ENCODE assay signal across 10 cellular contexts in genomic region chr20:10565191-10565921, GRCh38.
A peak's percentile ranks its signal among the peaks of the same experiment; 100 is the strongest.
DNase-seq lines count a peak whose midpoint lies in the region; ATAC-seq, FAIRE-seq and TF ChIP-seq lines count a peak whose summit lies in the region.
"Had no signal": no experiment of that assay in that cellular context is flagged by ENCODE, and none has a peak within 500 bp of the region (broad histone marks: within the 10 kb centered on the region; RNA-seq: fewer than 3 reads in every experiment).

No MANE protein-coding gene starts in this region.

- ATAC-seq in right cardiac atrium (peak; percentile 86 to 94), GM21367 (IDR thresholded peaks at IDR 0.05; ENCODE audit: unreplicated experiment) (no peak)

- H3K4me1 ChIP-seq in right cardiac atrium (ENCODE audit: control insufficient read depth, insufficient read depth, low read length), result peaks cover 4% of the 10 kb centered on the region
- peaks cover 0 to 3% of the 10 kb centered on the region in 2 donors for H3K4me1 ChIP-seq in small intestine (ENCODE audit: control insufficient read depth in 2 of 2, insufficient read depth in 1 of 2, low read depth in 1 of 2, low read length in 1 of 2)

- TF ChIP-seq CTCF in astrocyte of the cerebellum (IDR thresholded peaks at IDR 0.05; ENCODE audit: low read depth, low read length, missing control alignments), result no peak

- H3K4me3 ChIP-seq in astrocyte of the cerebellum (ENCODE audit: low read depth, low read length) (no peak overlapping the region), right cardiac atrium (ENCODE audit: low read length) (no peak overlapping the region), small intestine (ENCODE audit: low read depth in 1 of 2, low read length in 2 of 2) (no peak overlapping the region)

- WGBS in right cardiac atrium, result 69% methylated on average over 6 of the region's 6 CpGs
- WGBS in small intestine, 3 donors, result 83 to 95% (median 88%) methylated on average over 6 of the region's 6 CpGs

- H3K27me3 ChIP-seq in right cardiac atrium (ENCODE audit: control insufficient read depth, insufficient read depth) (no peaks in the 10 kb centered on the region), small intestine (ENCODE audit: control insufficient read depth in 2 of 2, insufficient read depth in 2 of 2, low read length in 2 of 2) (no peaks in the 10 kb centered on the region)

- intact Hi-C loops in right cardiac atrium (cut with DNase I), result no loop called here

- DNase-seq in GM04504 (ENCODE audit: low read depth), result peak; percentile 64
- DNase-seq in astrocyte of the cerebellum (ENCODE audit: low read depth), result peak; percentile 19
- peak; percentile 16 to 68 (median 47) for DNase-seq in right cardiac atrium
- DNase-seq in small intestine, result peak; percentile 75
- no peak for DNase-seq in KBM-7
- DNase-seq in amygdala (lab: John Stamatoyannopoulos, UW), result no peak
- no peak for DNase-seq in inferior parietal cortex (ENCODE audit: extremely low spot score)
- DNase-seq: kidney; stimulated activated CD4-positive, alpha-beta T cell treated with anti-CD3 and anti-CD28 coated beads, Interleukin-4, amount 100 ng/mL, for 4 hours had no signal

- H3K9me3 ChIP-seq in right cardiac atrium (ENCODE audit: control insufficient read depth, low read length) (no peaks in the 10 kb centered on the region), small intestine (ENCODE audit: control insufficient read depth, low read depth) (no peaks in the 10 kb centered on the region)

- peaks cover 0 to 4% of the 10 kb centered on the region in 2 donors for H3K36me3 ChIP-seq in small intestine (ENCODE audit: control insufficient read depth in 2 of 2, insufficient read depth in 2 of 2, low read length in 2 of 2)

- in situ Hi-C loops in astrocyte of the cerebellum (cut with HindIII; ENCODE audit: low sequenced_read_pairs), result no loop called here
- in situ Hi-C loops in KBM-7 (cut with MboI; ENCODE audit: low pct_unique_long_range_greater_than_20kb, low sequenced_read_pairs), result no loop called here

- H3K27ac ChIP-seq in right cardiac atrium (ENCODE audit: low read length), result peak overlapping the region; percentile 72
- H3K27ac ChIP-seq in small intestine (ENCODE audit: low read depth in 1 of 2, low read length in 1 of 2), result peak overlapping the region; percentile 17 to 58

- no peak for FAIRE-seq in small intestine (lab: Jason Lieb, UNC)
- FAIRE-seq: kidney had no signal

Comparison
In these comparisons a context has a peak if more than half of its experiments do, and no peak if none do; other contexts are left out.
1. DNase-seq: peak in GM04504 (single experiment), astrocyte of the cerebellum (single experiment), right cardiac atrium (3 of 3) and small intestine (single experiment); none in KBM-7 (single experiment), amygdala (0 of 56) and inferior parietal cortex (single experiment).